Comparison of ENCODE assay signal across 20 cellular contexts in genomic region chr17:18177137-18177536, GRCh38. TPM values are rescaled to one million over a fixed set of nuclear protein-coding genes. Genes with fewer than 3 reads are reported as not detected.
A peak's percentile ranks its signal among the peaks of the same experiment; 100 is the strongest.
DNase-seq lines count a peak whose midpoint lies in the region; ATAC-seq, FAIRE-seq and TF ChIP-seq lines count a peak whose summit lies in the region.
"Had no signal": no experiment of that assay in that cellular context is flagged by ENCODE, and none has a peak within 500 bp of the region (broad histone marks: within the 10 kb centered on the region; RNA-seq: fewer than 3 reads in every experiment).

No MANE protein-coding gene starts in this region.

- no peaks in the 10 kb centered on the region for H3K79me2 ChIP-seq in HepG2 (ENCODE audit: insufficient read depth, low read length)
- H3K79me2 ChIP-seq in neural cell (replicated peaks; ENCODE audit: insufficient read depth, low read length) = no peaks in the 10 kb centered on the region

- no peak overlapping the region for H3K4me3 Mint-ChIP-seq in dendritic cell treated with granulocyte-macrophage colony-stimulating factor and Interleukin-4, amounts not matched to agents 40 ng/mL and 50 ng/mL, for 4 days
- H3K4me3 Mint-ChIP-seq: B cell; CD8-positive, alpha-beta T cell had no signal

- H3K9ac ChIP-seq in HepG2 (ENCODE audit: insufficient read depth, low read depth, low read length) (no peak overlapping the region), neural cell (ENCODE audit: low read length) (no peak overlapping the region)
- H3K9ac ChIP-seq: BLaER1 had no signal

- H4K20me1 ChIP-seq in HepG2 (ENCODE audit: insufficient read depth, low read length) (no peaks in the 10 kb centered on the region), neural cell (ENCODE audit: insufficient read depth) (no peaks in the 10 kb centered on the region)
- H4K20me1 ChIP-seq: BLaER1 had no signal

- TF ChIP-seq CTCF in HepG2 (CRISPR knock-in tag; IDR thresholded peaks at IDR 0.05) (no peak), right lobe of liver (IDR thresholded peaks at IDR 0.05) (no peak), neural cell (IDR thresholded peaks at IDR 0.05; ENCODE audit: poor library complexity, severe bottlenecking) (no peak)

- no peaks in the 10 kb centered on the region for H3K27me3 Mint-ChIP-seq in dendritic cell treated with granulocyte-macrophage colony-stimulating factor and Interleukin-4, amounts not matched to agents 40 ng/mL and 50 ng/mL, for 4 days
- H3K27me3 Mint-ChIP-seq: B cell; CD4-positive, CD25-positive, alpha-beta regulatory T cell had no signal

- no peak for TF ChIP-seq RAD21 in HepG2 (CRISPR knock-in tag; IDR thresholded peaks at IDR 0.05)
- TF ChIP-seq RAD21 in neural cell (conservative IDR thresholded peaks at IDR 0.05) = no peak

- peaks cover 5 to 13% of the 10 kb centered on the region in 2 experiments for H3K27me3 ChIP-seq in HepG2 (ENCODE audit: control insufficient read depth in 1 of 2, insufficient read depth in 2 of 2, low read length in 2 of 2)
- H3K27me3 ChIP-seq in right lobe of liver = no peaks in the 10 kb centered on the region
- no peaks in the 10 kb centered on the region for H3K27me3 ChIP-seq in neural cell (ENCODE audit: insufficient read depth, low read depth, low read length)
- H3K27me3 ChIP-seq: BLaER1 had no signal

- TF ChIP-seq EP300 in HepG2 (IDR thresholded peaks at IDR 0.05; ENCODE audit: low read depth in 2 of 2, low read length in 2 of 2) (no peak), HepG2 (CRISPR knock-in tag; IDR thresholded peaks at IDR 0.05; ENCODE audit: borderline replicate concordance) (no peak), neural cell (conservative IDR thresholded peaks at IDR 0.05; ENCODE audit: poor library complexity, severe bottlenecking) (no peak)

- no peaks in the 10 kb centered on the region for H3F3A ChIP-seq in neural cell (ENCODE audit: insufficient read depth, low read length, poor library complexity, severe bottlenecking)

- no peak overlapping the region for H3K4me2 ChIP-seq in HepG2 (ENCODE audit: low read depth, low read length)
- no peak overlapping the region for H3K4me2 ChIP-seq in neural cell (ENCODE audit: low read length)

- in situ Hi-C loops in HepG2 (cut with HindIII; ENCODE audit: extremely low pct_ligation_motif_present, low pct_unique_long_range_greater_than_20kb) = no loop called here

- H3K9me3 ChIP-seq in HepG2 (ENCODE audit: low read length) = no peaks in the 10 kb centered on the region
- H3K9me3 ChIP-seq in right lobe of liver = no peaks in the 10 kb centered on the region
- no peaks in the 10 kb centered on the region for H3K9me3 ChIP-seq in neural cell (ENCODE audit: low read length)
- H3K9me3 ChIP-seq: BLaER1, Caco-2 had no signal

- peaks cover 54% of the 10 kb centered on the region for H3K4me1 Mint-ChIP-seq in dendritic cell treated with granulocyte-macrophage colony-stimulating factor and Interleukin-4, amounts not matched to agents 40 ng/mL and 50 ng/mL, for 4 days (ENCODE audit: low read depth)

- no peaks in the 10 kb centered on the region for H3K36me3 Mint-ChIP-seq in dendritic cell treated with granulocyte-macrophage colony-stimulating factor and Interleukin-4, amounts not matched to agents 40 ng/mL and 50 ng/mL, for 4 days (ENCODE audit: low read depth)
- H3K36me3 Mint-ChIP-seq: CD4-positive, CD25-positive, alpha-beta regulatory T cell; CD8-positive, alpha-beta T cell had no signal

- H3K36me3 ChIP-seq in HepG2 (replicated peaks in 1 of 2; ENCODE audit: control insufficient read depth in 1 of 2, insufficient read depth in 2 of 2, low read length in 2 of 2) (no peaks in the 10 kb centered on the region), right lobe of liver (no peaks in the 10 kb centered on the region), neural cell (ENCODE audit: insufficient read depth, low read length) (no peaks in the 10 kb centered on the region)
- H3K36me3 ChIP-seq: BLaER1 had no signal

- CTCF ChIA-PET in HepG2 (lab: Yijun Ruan, JAX; ENCODE audit: low intra/inter-chr PET ratio, low total read pairs) = no interaction called here

- peaks cover 24% of the 10 kb centered on the region for H3K4me1 ChIP-seq in HepG2 (ENCODE audit: insufficient read depth, low read length)
- H3K4me1 ChIP-seq in right lobe of liver = peaks cover 0 to 17% (median 3%) of the 10 kb centered on the region in 4 donors

- H3K27ac ChIP-seq in HepG2 (ENCODE audit: extremely low read length, insufficient read depth, low read length) = no peak overlapping the region
- no peak overlapping the region for H3K27ac ChIP-seq in right lobe of liver
- H3K27ac ChIP-seq in neural cell (ENCODE audit: low read length) = peak overlapping the region; percentile 49
- H3K27ac ChIP-seq: BLaER1, C4-2B had no signal

- intact Hi-C loops in HepG2 (cut with micrococcal nuclease; ENCODE audit: unreplicated experiment) = no loop called here
- intact Hi-C loops in right lobe of liver (cut with DNase I) = no loop called here
- intact Hi-C loops in dendritic cell treated with granulocyte-macrophage colony-stimulating factor and Interleukin-4, amounts not matched to agents 40 ng/mL and 50 ng/mL, for 4 days (cut with micrococcal nuclease) = no loop called here

- POLR2A ChIA-PET in HepG2 (lab: Yijun Ruan, JAX) = no interaction called here

- H3K27ac Mint-ChIP-seq in dendritic cell treated with granulocyte-macrophage colony-stimulating factor and Interleukin-4, amounts not matched to agents 40 ng/mL and 50 ng/mL, for 4 days = peak overlapping the region; percentile 70
- H3K27ac Mint-ChIP-seq: B cell; CD4-positive, CD25-positive, alpha-beta regulatory T cell; CD8-positive, alpha-beta T cell had no signal

- no peak for DNase-seq in HepG2 (ENCODE audit: low spot score)
- DNase-seq in right lobe of liver = no peak
- no peak for DNase-seq in SK-N-DZ (ENCODE audit: low spot score)
- DNase-seq in stimulated activated CD4-positive, alpha-beta T cell treated with anti-CD3 and anti-CD28 coated beads, Interleukin-1b, Interleukin-23, amount 100 ng/mL, for 48 hours = no peak
- no peak for DNase-seq in 8988T
- DNase-seq: Caco-2; CD4-positive, CD25-positive, alpha-beta regulatory T cell; CD8-positive, alpha-beta T cell; DMS153; DND-41; GOT3; H7; HCEC 1CT had no signal

- no TSS peak for BruUV-seq in HepG2 (replicated peaks; lab: Mats Ljungman, UMichigan)

- TF ChIP-seq POLR2A in HepG2 (IDR thresholded peaks at IDR 0.05; ENCODE audit: insufficient read depth in 1 of 2, low read depth in 2 of 2, low read length in 2 of 2) (no peak), right lobe of liver (IDR thresholded peaks at IDR 0.05) (no peak)

- no peak overlapping the region for H2AFZ ChIP-seq in HepG2 (ENCODE audit: low read length)
- no peak overlapping the region for H2AFZ ChIP-seq in neural cell (ENCODE audit: low read depth, low read length)

- no peaks in the 10 kb centered on the region for H3K9me2 ChIP-seq in neural cell (ENCODE audit: insufficient read depth, low read length)

- ATAC-seq in HepG2 (no peak), right lobe of liver (no peak)
- ATAC-seq: CD8-positive, alpha-beta T cell had no signal

- H3K9me3 Mint-ChIP-seq in dendritic cell treated with granulocyte-macrophage colony-stimulating factor and Interleukin-4, amounts not matched to agents 40 ng/mL and 50 ng/mL, for 4 days = peaks cover 8% of the 10 kb centered on the region
- H3K9me3 Mint-ChIP-seq: CD4-positive, CD25-positive, alpha-beta regulatory T cell; CD8-positive, alpha-beta T cell had no signal

- no peak for FAIRE-seq in HepG2 (lab: Jason Lieb, UNC)
- FAIRE-seq: G401.6, GM12892 had no signal

- H3K4me3 ChIP-seq in HepG2 (replicated peaks in 1 of 3; ENCODE audit: insufficient read depth in 1 of 3, low read depth in 2 of 3, low read length in 3 of 3) (no peak overlapping the region), right lobe of liver (no peak overlapping the region), neural cell (ENCODE audit: low read length) (peak overlapping the region; percentile 10)
- H3K4me3 ChIP-seq: BLaER1 had no signal

RNA-seq across cellular contexts. Expression of gene ALKBH5, which starts 6.5 kb away (rescaled TPM):
- total RNA-seq in HepG2 (2016; rRNA removed; fragmentation: Illumina TruSeq; extraction: Trizol) = 68.9 and 77.9 TPM in 2 replicates
- 33.0 and 40.4 TPM in 2 replicates for total RNA-seq in HepG2 (2016; cell fraction: cytosol; rRNA removed; fragmentation: Illumina TruSeq; extraction: Trizol; ENCODE audit: low read depth)
- 67.3 and 68.1 TPM in 2 replicates for total RNA-seq in HepG2 (2016; cell fraction: insoluble cytoplasmic fraction; rRNA removed; fragmentation: Illumina TruSeq; extraction: Trizol)
- 116 and 133 TPM in 2 replicates for total RNA-seq in HepG2 (2016; cell fraction: membrane; rRNA removed; fragmentation: Illumina TruSeq; extraction: Trizol)
- 33.2 and 35.5 TPM in 2 replicates for total RNA-seq in HepG2 (2016; cell fraction: nucleus; rRNA removed; fragmentation: Illumina TruSeq; extraction: Trizol)
- polyA plus RNA-seq in HepG2 (2011; rRNA removed) = 76.9 and 81.4 TPM in 2 replicates
- 86.0 TPM in 2 replicates for polyA plus RNA-seq in HepG2 (2011; cell fraction: cytosol; rRNA removed)
- 33.7 and 38.7 TPM in 2 replicates for polyA plus RNA-seq in HepG2 (2011; cell fraction: nucleus; rRNA removed)
- polyA plus RNA-seq in HepG2 (2012) = 40.0 and 40.1 TPM in 2 replicates
- polyA plus RNA-seq in HepG2 (2016; cell fraction: cytosol; fragmentation: Illumina TruSeq; extraction: Trizol; ENCODE audit: low read depth) = 28.2 and 39.0 TPM in 2 replicates
- 72.9 and 78.4 TPM in 2 replicates for polyA plus RNA-seq in HepG2 (2016; cell fraction: insoluble cytoplasmic fraction; fragmentation: Illumina TruSeq; extraction: Trizol; ENCODE audit: low read depth)
- polyA plus RNA-seq in HepG2 (2016; cell fraction: membrane; fragmentation: Illumina TruSeq; extraction: Trizol; ENCODE audit: low read depth) = 87.0 and 103 TPM in 2 replicates
- 49.9 and 55.5 TPM in 2 replicates for polyA plus RNA-seq in HepG2 (2016; cell fraction: nucleus; fragmentation: Illumina TruSeq; extraction: Trizol; ENCODE audit: insufficient read depth, low read depth)
- 171 and 230 TPM in 2 replicates for polyA minus RNA-seq in HepG2 (2011; rRNA and poly(A)+ RNA removed; ENCODE audit: low replicate concordance)
- 93.0 and 100 TPM in 2 replicates for polyA minus RNA-seq in HepG2 (2011; cell fraction: cytosol; rRNA and poly(A)+ RNA removed)
- 24.7 and 35.2 TPM in 2 replicates for polyA minus RNA-seq in HepG2 (2011; cell fraction: nucleus; rRNA and poly(A)+ RNA removed)
- total RNA-seq in right lobe of liver = 10 to 100 TPM; 57.5 to 71.8 (median 66.1) TPM
- 55.0 and 63.0 TPM in 2 replicates for polyA plus RNA-seq in neural cell
- 90.8 and 91.7 TPM in 2 replicates for polyA minus RNA-seq in neural cell
- 65.7 and 68.3 TPM in 2 replicates for polyA plus RNA-seq in SK-N-DZ (2014; cell fraction: cytosol; rRNA removed)
- polyA plus RNA-seq in SK-N-DZ (2014; cell fraction: nucleus; rRNA removed) = 39.1 and 41.5 TPM in 2 replicates

RNA-seq across cellular contexts. Expression of gene LLGL1, which starts 48.3 kb away (rescaled TPM):
- total RNA-seq in HepG2 (2016; rRNA removed; fragmentation: Illumina TruSeq; extraction: Trizol) (15.3 and 19.7 TPM in 2 replicates), right lobe of liver (1 to 10 TPM; 2.0 to 8.6 (median 2.8) TPM)
- total RNA-seq in HepG2 (2016; cell fraction: cytosol; rRNA removed; fragmentation: Illumina TruSeq; extraction: Trizol; ENCODE audit: low read depth) = 2.3 and 2.6 TPM in 2 replicates
- total RNA-seq in HepG2 (2016; cell fraction: insoluble cytoplasmic fraction; rRNA removed; fragmentation: Illumina TruSeq; extraction: Trizol) = 15.3 and 17.1 TPM in 2 replicates
- total RNA-seq in HepG2 (2016; cell fraction: membrane; rRNA removed; fragmentation: Illumina TruSeq; extraction: Trizol) = 8.6 and 9.8 TPM in 2 replicates
- 8.6 and 10.2 TPM in 2 replicates for total RNA-seq in HepG2 (2016; cell fraction: nucleus; rRNA removed; fragmentation: Illumina TruSeq; extraction: Trizol)
- polyA plus RNA-seq in HepG2 (2011; rRNA removed) (15.0 and 18.8 TPM in 2 replicates), neural cell (52.2 and 59.5 TPM in 2 replicates)
- 10.4 and 17.8 TPM in 2 replicates for polyA plus RNA-seq in HepG2 (2011; cell fraction: cytosol; rRNA removed)
- 32.9 and 37.7 TPM in 2 replicates for polyA plus RNA-seq in HepG2 (2011; cell fraction: nucleus; rRNA removed)
- polyA plus RNA-seq in HepG2 (2012) = 7.1 and 9.0 TPM in 2 replicates
- polyA plus RNA-seq in HepG2 (2016; cell fraction: cytosol; fragmentation: Illumina TruSeq; extraction: Trizol; ENCODE audit: low read depth) = 1.6 and 1.8 TPM in 2 replicates
- polyA plus RNA-seq in HepG2 (2016; cell fraction: insoluble cytoplasmic fraction; fragmentation: Illumina TruSeq; extraction: Trizol; ENCODE audit: low read depth) = 13.7 and 17.7 TPM in 2 replicates
- 5.4 and 6.6 TPM in 2 replicates for polyA plus RNA-seq in HepG2 (2016; cell fraction: membrane; fragmentation: Illumina TruSeq; extraction: Trizol; ENCODE audit: low read depth)
- 15.0 and 16.9 TPM in 2 replicates for polyA plus RNA-seq in HepG2 (2016; cell fraction: nucleus; fragmentation: Illumina TruSeq; extraction: Trizol; ENCODE audit: insufficient read depth, low read depth)
- polyA minus RNA-seq in HepG2 (2011; rRNA and poly(A)+ RNA removed; ENCODE audit: low replicate concordance) = 19.0 and 51.1 TPM in 2 replicates
- polyA minus RNA-seq in HepG2 (2011; cell fraction: cytosol; rRNA and poly(A)+ RNA removed) = 11.7 and 14.3 TPM in 2 replicates
- 8.6 and 10.4 TPM in 2 replicates for polyA minus RNA-seq in HepG2 (2011; cell fraction: nucleus; rRNA and poly(A)+ RNA removed)
- 48.7 and 61.1 TPM in 2 replicates for polyA minus RNA-seq in neural cell
- 99.4 and 115 TPM in 2 replicates for polyA plus RNA-seq in SK-N-DZ (2014; cell fraction: cytosol; rRNA removed)
- 83.2 and 89.5 TPM in 2 replicates for polyA plus RNA-seq in SK-N-DZ (2014; cell fraction: nucleus; rRNA removed)
